In the genomic region with DNA sequence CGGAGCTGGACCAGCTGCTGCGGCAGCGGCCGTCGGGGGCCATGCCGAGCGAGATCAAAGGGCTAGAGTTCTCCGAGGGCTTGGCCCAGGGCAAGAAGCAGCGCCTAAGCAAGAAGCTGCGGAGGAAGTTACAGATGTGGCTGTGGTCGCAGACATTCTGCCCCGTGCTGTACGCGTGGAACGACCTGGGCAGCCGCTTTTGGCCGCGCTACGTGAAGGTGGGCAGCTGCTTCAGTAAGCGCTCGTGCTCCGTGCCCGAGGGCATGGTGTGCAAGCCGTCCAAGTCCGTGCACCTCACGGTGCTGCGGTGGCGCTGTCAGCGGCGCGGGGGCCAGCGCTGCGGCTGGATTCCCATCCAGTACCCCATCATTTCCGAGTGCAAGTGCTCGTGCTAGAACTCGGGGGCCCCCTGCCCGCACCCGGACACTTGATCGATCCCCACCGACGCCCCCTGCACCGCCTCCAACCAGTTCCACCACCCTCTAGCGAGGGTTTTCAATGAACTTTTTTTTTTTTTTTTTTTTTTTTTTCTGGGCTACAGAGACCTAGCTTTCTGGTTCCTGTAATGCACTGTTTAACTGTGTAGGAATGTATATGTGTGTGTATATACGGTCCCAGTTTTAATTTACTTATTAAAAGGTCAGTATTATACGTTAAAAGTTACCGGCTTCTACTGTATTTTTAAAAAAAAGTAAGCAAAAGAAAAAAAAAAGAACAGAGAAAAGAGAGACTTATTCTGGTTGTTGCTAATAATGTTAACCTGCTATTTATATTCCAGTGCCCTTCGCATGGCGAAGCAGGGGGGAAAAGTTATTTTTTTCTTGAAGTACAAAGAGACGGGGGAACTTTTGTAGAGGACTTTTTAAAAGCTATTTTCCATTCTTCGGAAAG, we compare ENCODE assay signal across 8 cellular contexts. TPM values are rescaled to one million over a fixed set of nuclear protein-coding genes. Genes with fewer than 3 reads are reported as not detected.
A peak's percentile ranks its signal among the peaks of the same experiment; 100 is the strongest.
DNase-seq lines count a peak whose midpoint lies in the region; ATAC-seq, FAIRE-seq and TF ChIP-seq lines count a peak whose summit lies in the region.

No MANE protein-coding gene starts in this region.

- CTCF ChIA-PET in PC-3 (lab: Charles Lee), result interaction anchor here (0.6 to 5.4 kb wide), 4 partner anchors 87 to 186 kb away, joined by 3 to 76 read pairs (median 16); no protein-coding TSS in a partner anchor

- DNase-seq in NCI-H748 (lab: John Stamatoyannopoulos, UW; ENCODE audit: unreplicated experiment), result peak; percentile 58
- no peak for DNase-seq in NCI-H748 treated with DMSO at 0.1 percent for 48 hours (lab: John Stamatoyannopoulos, UW)
- DNase-seq in PC-3, result peak; percentile 56
- DNase-seq in adipocyte (ENCODE audit: low read depth), result peak; percentile 54
- DNase-seq in kidney epithelial cell (ENCODE audit: low read depth), result no peak
- DNase-seq in stomach, result no peak
- no peak for DNase-seq in RCC 7860 (ENCODE audit: low spot score)
- no peak for DNase-seq in NCI-H1105 (lab: John Stamatoyannopoulos, UW)

- H3K27me3 ChIP-seq in PC-3 (ENCODE audit: low read length) (peaks cover 6% of the 10 kb centered on the region; the same call in 1 of the 2 replicates), adipocyte (replicated peaks; ENCODE audit: control insufficient read depth, insufficient read depth, low read length) (peaks cover 29% of the 10 kb centered on the region), kidney epithelial cell (ENCODE audit: control insufficient read depth, insufficient read depth, low read length) (peaks cover 3% of the 10 kb centered on the region), stomach (peaks cover 0 to 97% (median 73%) of the 10 kb centered on the region in 3 donors)

- no peak for TF ChIP-seq EP300 in stomach (IDR thresholded peaks at IDR 0.05)

- H3K4me1 ChIP-seq in PC-3 (ENCODE audit: insufficient read depth, low read length) (peaks cover 28% of the 10 kb centered on the region), adipocyte (ENCODE audit: control insufficient read depth, insufficient read depth, low read length) (peaks cover 17% of the 10 kb centered on the region), stomach (peaks cover 51 to 62% (median 58%) of the 10 kb centered on the region in 4 donors)

- POLR2A ChIA-PET in PC-3 (lab: Charles Lee; ENCODE audit: unreplicated experiment), result interaction anchor here (0.6 kb wide), 2 partner anchors 105 to 407 kb away, joined by 3 read pairs; no protein-coding TSS in a partner anchor

- H4K20me1 ChIP-seq in PC-3 (ENCODE audit: low read length), result no peaks in the 10 kb centered on the region

- H3K9me3 ChIP-seq in PC-3 (ENCODE audit: low read length) (no peaks in the 10 kb centered on the region), adipocyte (ENCODE audit: control insufficient read depth, low read length) (no peaks in the 10 kb centered on the region), stomach (no peaks in the 10 kb centered on the region)

- intact Hi-C loops in PC-3 (cut with micrococcal nuclease) (loop anchor here (1.0 kb wide), 1 partner anchor 105 kb away; no protein-coding TSS in a partner anchor), stomach (cut with DNase I; ENCODE audit: low total_unique reads) (loop anchor here (10.0 kb wide), 1 partner anchor 80 kb away; no protein-coding TSS in a partner anchor)

- no peak overlapping the region for H3K27ac ChIP-seq in PC-3 (ENCODE audit: low read length)
- peak overlapping the region in 3 of 5 donors; percentile 54 to 84 (median 64) for H3K27ac ChIP-seq in stomach

- H3K4me3 ChIP-seq in PC-3 (ENCODE audit: low read length), result peak overlapping the region; percentile 74
- H3K4me3 ChIP-seq in adipocyte (ENCODE audit: low read length), result peak overlapping the region; percentile 77
- peak overlapping the region; percentile 66 for H3K4me3 ChIP-seq in kidney epithelial cell (ENCODE audit: low read depth, low read length)
- H3K4me3 ChIP-seq in stomach, result peak overlapping the region; percentile 52 to 63 (median 57)

- TF ChIP-seq CTCF in PC-3 (conservative IDR thresholded peaks at IDR 0.05; ENCODE audit: low read depth, low read length), result peak; percentile 39; the same call in 1 of the 2 replicates
- TF ChIP-seq CTCF in kidney epithelial cell (IDR thresholded peaks at IDR 0.05; ENCODE audit: insufficient read depth, low read length, poor library complexity, severe bottlenecking), result peak; percentile 15
- no peak for TF ChIP-seq CTCF in stomach (IDR thresholded peaks at IDR 0.05)

- H2AFZ ChIP-seq in PC-3 (ENCODE audit: low read length), result peak overlapping the region; percentile 75

- TSS peak; percentile 83 for BruUV-seq in PC-3 (replicated peaks; lab: Mats Ljungman, UMichigan)

- no peak for TF ChIP-seq POLR2A in stomach (IDR thresholded peaks at IDR 0.05)

- H3K9me2 ChIP-seq in PC-3 (replicated peaks; ENCODE audit: low read length), result no peaks in the 10 kb centered on the region

- WGBS in stomach, 5 donors, result 2 to 5% (median 2%) methylated on average over 25 to 50 of the region's 50 CpGs

- H3F3A ChIP-seq in PC-3 (ENCODE audit: low read length, unreplicated experiment), result no peaks in the 10 kb centered on the region

- H3K79me2 ChIP-seq in PC-3 (ENCODE audit: low read length), result peaks cover 21% of the 10 kb centered on the region

- no peak for FAIRE-seq in RCC 7860 (lab: Jason Lieb, UNC)

- peak overlapping the region; percentile 93 for H3K4me2 ChIP-seq in PC-3 (ENCODE audit: low read length)

- H3K9ac ChIP-seq in PC-3 (ENCODE audit: low read length) (peak overlapping the region; percentile 51), adipocyte (ENCODE audit: low read length) (peak overlapping the region; percentile 64)

- peak; percentile 7 for ATAC-seq in PC-3

- H3K36me3 ChIP-seq in PC-3 (ENCODE audit: low read depth, low read length), result no peaks in the 10 kb centered on the region
- no peaks in the 10 kb centered on the region for H3K36me3 ChIP-seq in adipocyte (ENCODE audit: control insufficient read depth, insufficient read depth, low read length, severe bottlenecking)
- no peaks in the 10 kb centered on the region for H3K36me3 ChIP-seq in kidney epithelial cell (ENCODE audit: control insufficient read depth, insufficient read depth, low read length)
- H3K36me3 ChIP-seq in stomach, result no peaks in the 10 kb centered on the region

RNA-seq across cellular contexts. Expression of gene NOG, which starts 1.3 kb away (rescaled TPM):
- total RNA-seq in PC-3 (2014; rRNA removed) (23.9 and 30.6 TPM in 2 replicates), kidney epithelial cell (32.8 and 34.6 TPM in 2 replicates), stomach (1 to 10 TPM in 1 of 5 donors, not detected in 4; 1.7 TPM)
- polyA plus RNA-seq in stomach, result under 1 TPM in 2 of 3 donors, not detected in 1; 0.23 to 0.31 TPM

Comparison
In these comparisons a context has a peak if more than half of its experiments do, and no peak if none do; other contexts are left out.
1. DNase-seq: peak in NCI-H748 (single experiment), PC-3 (single experiment) and adipocyte (single experiment); none in NCI-H748 treated with DMSO at 0.1 percent for 48 hours (single experiment), kidney epithelial cell (single experiment), stomach (single experiment), RCC 7860 (single experiment) and NCI-H1105 (single experiment).
2. CTCF ChIP-seq: peak in PC-3 (single experiment) and kidney epithelial cell (single experiment); none in stomach (0 of 7).
3. Peak in every context shown above with its lines, with median percentiles within 50 percentile points of each other: H3K4me3 ChIP-seq.